In genomic region chr3:53382106-53382505, GRCh38 we compare ENCODE assay signal across 23 cellular contexts. TPM values are rescaled to one million over a fixed set of nuclear protein-coding genes. Genes with fewer than 3 reads are reported as not detected.
A peak's percentile ranks its signal among the peaks of the same experiment; 100 is the strongest.
DNase-seq lines count a peak whose midpoint lies in the region; ATAC-seq and TF ChIP-seq lines count a peak whose summit lies in the region.
"Had no signal": no experiment of that assay in that cellular context is flagged by ENCODE, and none has a peak within 500 bp of the region (broad histone marks: within the 10 kb centered on the region; RNA-seq: fewer than 3 reads in every experiment).

No MANE protein-coding gene starts in this region.

- no peaks in the 10 kb centered on the region for H3K4me1 Mint-ChIP-seq in activated T-helper 17 cell treated with anti-CD3 and anti-CD28 coated beads, Interleukin-2, amount 50 U/mL, for 72 hours

- no peak overlapping the region for H3K27ac Mint-ChIP-seq in activated naive CD4-positive, alpha-beta T cell treated with anti-CD3 and anti-CD28 coated beads, Interleukin-2, amount 50 U/mL, for 72 hours
- no peak overlapping the region for H3K27ac Mint-ChIP-seq in activated T-helper 17 cell treated with anti-CD3 and anti-CD28 coated beads, Interleukin-2, amount 50 U/mL, for 72 hours
- H3K27ac Mint-ChIP-seq: activated naive CD4-positive, alpha-beta T cell treated with anti-CD3 and anti-CD28 coated beads for 36 hours had no signal

- ATAC-seq in activated naive CD4-positive, alpha-beta T cell treated with anti-CD3 and anti-CD28 coated beads, Interleukin-2, amount 50 U/mL, for 72 hours, result peak; percentile 16 to 81
- peak; percentile 77 for ATAC-seq in activated T-helper 17 cell treated with anti-CD3 and anti-CD28 coated beads, Interleukin-2, amount 50 U/mL, for 72 hours (replicated peaks)
- ATAC-seq in HG02852 (IDR thresholded peaks at IDR 0.05; ENCODE audit: unreplicated experiment) (no peak), GM18498 (IDR thresholded peaks at IDR 0.05; ENCODE audit: unreplicated experiment) (no peak)

- H3K4me3 ChIP-seq in fibroblast of pulmonary artery (replicated peaks; ENCODE audit: low read depth, low read length), result no peak overlapping the region
- H3K4me3 ChIP-seq: BLaER1 treated with 17β-estradiol and CSF1 and Interleukin-3, amounts not matched to agents 10 nM and 100 nM; lung; PC-9; right atrium auricular region; suprapubic skin; vagina had no signal

- no peaks in the 10 kb centered on the region for H3K9me3 Mint-ChIP-seq in activated naive CD4-positive, alpha-beta T cell treated with anti-CD3 and anti-CD28 coated beads, Interleukin-2, amount 50 U/mL, for 72 hours
- no peaks in the 10 kb centered on the region for H3K9me3 Mint-ChIP-seq in activated T-helper 17 cell treated with anti-CD3 and anti-CD28 coated beads, Interleukin-2, amount 50 U/mL, for 72 hours
- H3K9me3 Mint-ChIP-seq: activated naive CD4-positive, alpha-beta T cell treated with anti-CD3 and anti-CD28 coated beads for 36 hours had no signal

- peaks cover 28% of the 10 kb centered on the region for H3K27me3 Mint-ChIP-seq in activated T-helper 17 cell treated with anti-CD3 and anti-CD28 coated beads, Interleukin-2, amount 50 U/mL, for 72 hours

- TF ChIP-seq CTCF in fibroblast of pulmonary artery (IDR thresholded peaks at IDR 0.05; ENCODE audit: low read length, missing control alignments), result no peak

- H3K36me3 Mint-ChIP-seq in activated naive CD4-positive, alpha-beta T cell treated with anti-CD3 and anti-CD28 coated beads, Interleukin-2, amount 50 U/mL, for 72 hours, result no peaks in the 10 kb centered on the region
- no peaks in the 10 kb centered on the region for H3K36me3 Mint-ChIP-seq in activated T-helper 17 cell treated with anti-CD3 and anti-CD28 coated beads, Interleukin-2, amount 50 U/mL, for 72 hours (ENCODE audit: low read depth)

- H3K4me3 Mint-ChIP-seq in activated T-helper 17 cell treated with anti-CD3 and anti-CD28 coated beads, Interleukin-2, amount 50 U/mL, for 72 hours, result no peak overlapping the region
- H3K4me3 Mint-ChIP-seq: activated naive CD4-positive, alpha-beta T cell treated with anti-CD3 and anti-CD28 coated beads for 36 hours had no signal

- DNase-seq in activated naive CD4-positive, alpha-beta T cell treated with anti-CD3 and anti-CD28 coated beads, Interleukin-2, amount 50 U/mL, for 72 hours (ENCODE audit: low spot score in 2 of 2), result no peak
- DNase-seq in activated naive CD4-positive, alpha-beta T cell treated with anti-CD3 and anti-CD28 coated beads, Interleukin-2, amount 50 U/mL, for 16 hours, result no peak
- peak; percentile 15 for DNase-seq in fibroblast of pulmonary artery (ENCODE audit: low read depth)
- peak; percentile 3 for DNase-seq in stromal cell of bone marrow (ENCODE audit: low read depth)
- DNase-seq in LoVo (ENCODE audit: low spot score), result no peak
- DNase-seq: activated naive CD4-positive, alpha-beta T cell treated with anti-CD3 and anti-CD28 coated beads for 36 hours; Calu3; foreskin fibroblast; hypothalamus; islet precursor cell; KBM-7; MV-4-11; NCI-H1694; T-helper 2 cell had no signal

RNA-seq across cellular contexts. Expression of gene DCP1A, which starts 34.8 kb away (rescaled TPM):
- 10 to 100 TPM; 35.4 to 36.7 TPM for total RNA-seq in activated naive CD4-positive, alpha-beta T cell treated with anti-CD3 and anti-CD28 coated beads, Interleukin-2, amount 50 U/mL, for 72 hours
- total RNA-seq in activated T-helper 17 cell treated with anti-CD3 and anti-CD28 coated beads, Interleukin-2, amount 50 U/mL, for 72 hours, result 10 to 100 TPM; 30.4 to 38.1 TPM

Comparison
In these comparisons a context has a peak if more than half of its experiments do, and no peak if none do; other contexts are left out.
1. ATAC-seq: peak in activated naive CD4-positive, alpha-beta T cell treated with anti-CD3 and anti-CD28 coated beads, Interleukin-2, amount 50 U/mL, for 72 hours (2 of 2) and activated T-helper 17 cell treated with anti-CD3 and anti-CD28 coated beads, Interleukin-2, amount 50 U/mL, for 72 hours (single experiment); none in HG02852 (single experiment) and GM18498 (single experiment).
2. DNase-seq: peak in fibroblast of pulmonary artery (single experiment) and stromal cell of bone marrow (single experiment); none in activated naive CD4-positive, alpha-beta T cell treated with anti-CD3 and anti-CD28 coated beads, Interleukin-2, amount 50 U/mL, for 72 hours (0 of 2), activated naive CD4-positive, alpha-beta T cell treated with anti-CD3 and anti-CD28 coated beads, Interleukin-2, amount 50 U/mL, for 16 hours (single experiment) and LoVo (single experiment).